Comparison of ENCODE assay signal across 18 cellular contexts in the genomic region with DNA sequence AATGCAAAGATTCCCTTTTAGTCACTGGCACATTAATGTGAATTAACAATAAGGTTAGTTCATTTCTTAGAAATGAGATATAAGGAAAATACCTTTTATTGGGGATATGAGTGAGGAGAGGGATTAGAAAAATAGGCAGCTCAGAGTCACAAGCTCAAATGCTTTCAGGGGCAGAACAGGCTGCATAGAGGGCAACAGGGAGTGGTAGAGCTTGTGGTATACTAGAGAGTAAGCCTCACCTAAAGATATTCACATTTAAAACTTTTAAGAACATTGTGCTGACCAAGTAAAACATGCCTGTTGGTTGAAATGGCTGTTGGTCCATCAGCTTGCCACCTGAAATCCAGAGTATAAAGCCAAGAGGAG. TPM values are rescaled to one million over a fixed set of nuclear protein-coding genes. Genes with fewer than 3 reads are reported as not detected.
DNase-seq lines count a peak whose midpoint lies in the region; ATAC-seq and TF ChIP-seq lines count a peak whose summit lies in the region.
"Had no signal": no experiment of that assay in that cellular context is flagged by ENCODE, and none has a peak within 500 bp of the region (broad histone marks: within the 10 kb centered on the region; RNA-seq: fewer than 3 reads in every experiment).

No MANE protein-coding gene starts in this region.

- peaks cover 21% of the 10 kb centered on the region for H3K27me3 Mint-ChIP-seq in activated T-cell treated with anti-CD3 and anti-CD28 coated beads, Interleukin-2, amount 50 U/mL, for 72 hours (ENCODE audit: low read depth)
- peaks cover 3% of the 10 kb centered on the region for H3K27me3 Mint-ChIP-seq in activated T-cell treated with anti-CD3 and anti-CD28 coated beads, Interleukin-2, amount 50 U/mL, for 24 hours
- H3K27me3 Mint-ChIP-seq in chondrocyte (ENCODE audit: low read depth): no peaks in the 10 kb centered on the region
- H3K27me3 Mint-ChIP-seq: central memory CD8-positive, alpha-beta T cell had no signal

- H3K4me3 ChIP-seq in mesodermal cell (ENCODE audit: extremely low read depth, insufficient read depth, low read length, poor library complexity, severe bottlenecking) (no peak overlapping the region), aorta (ENCODE audit: low read length in 2 of 2) (no peak overlapping the region), left lung (no peak overlapping the region), dorsolateral prefrontal cortex (no peak overlapping the region)

- TF ChIP-seq CTCF in chondrocyte (IDR thresholded peaks at IDR 0.05) (no peak), left lung (IDR thresholded peaks at IDR 0.05) (no peak), dorsolateral prefrontal cortex (IDR thresholded peaks at IDR 0.05 in 54 of 56, conservative IDR thresholded peaks at IDR 0.05 in 2 of 56; ENCODE audit: low read depth in 1 of 56, partially characterized antibody in 56 of 56) (no peak)

- no peaks in the 10 kb centered on the region for H3K27me3 ChIP-seq in aorta (ENCODE audit: control insufficient read depth in 1 of 2, insufficient read depth in 2 of 2, low read length in 1 of 2)
- no peaks in the 10 kb centered on the region for H3K27me3 ChIP-seq in left lung
- H3K27me3 ChIP-seq in dorsolateral prefrontal cortex: no peaks in the 10 kb centered on the region

- intact Hi-C loops in aorta (cut with DNase I): no loop called here
- intact Hi-C loops in left lung (cut with DNase I): no loop called here
- intact Hi-C loops in dorsolateral prefrontal cortex (cut with DNase I): no loop called here

- H3K4me1 Mint-ChIP-seq in activated T-cell treated with anti-CD3 and anti-CD28 coated beads, Interleukin-2, amount 50 U/mL, for 72 hours (ENCODE audit: low read depth): peaks cover 6% of the 10 kb centered on the region
- peaks cover 4% of the 10 kb centered on the region for H3K4me1 Mint-ChIP-seq in activated T-cell treated with anti-CD3 and anti-CD28 coated beads, Interleukin-2, amount 50 U/mL, for 24 hours (ENCODE audit: low read depth)
- H3K4me1 Mint-ChIP-seq in chondrocyte (ENCODE audit: low read depth): peaks cover 52% of the 10 kb centered on the region
- H3K4me1 Mint-ChIP-seq: activated naive CD8-positive, alpha-beta T cell treated with anti-CD3 and anti-CD28 coated beads, Interleukin-2, amount 50 U/mL, for 24 hours; central memory CD8-positive, alpha-beta T cell had no signal

- peak overlapping the region; percentile 41 for H3K27ac ChIP-seq in mesodermal cell (ENCODE audit: low read depth, low read length, severe bottlenecking)
- H3K27ac ChIP-seq in aorta (ENCODE audit: low read depth in 1 of 2, low read length in 2 of 2): peak overlapping the region; percentile 39 to 74
- H3K27ac ChIP-seq in left lung: peak overlapping the region in 1 of 2 donors; percentile 72
- H3K27ac ChIP-seq in dorsolateral prefrontal cortex: peak overlapping the region in 14 of 59 donors; percentile 5 to 70 (median 36)
- H3K27ac ChIP-seq: 22Rv1 had no signal

- ATAC-seq in activated T-cell treated with anti-CD3 and anti-CD28 coated beads, Interleukin-2, amount 50 U/mL, for 72 hours (replicated peaks in 1 of 2): peak in 1 of 2 donors; percentile 9
- ATAC-seq in aorta (ENCODE audit: low FRiP score): no peak
- no peak for ATAC-seq in left lung
- ATAC-seq: activated naive CD8-positive, alpha-beta T cell treated with anti-CD3 and anti-CD28 coated beads, Interleukin-2, amount 50 U/mL, for 24 hours; left colon; sciatic nerve had no signal

- H3K4me1 ChIP-seq in mesodermal cell (ENCODE audit: control insufficient read depth, insufficient read depth, low read length, poor library complexity, severe bottlenecking): peaks cover 9% of the 10 kb centered on the region
- H3K4me1 ChIP-seq in aorta (ENCODE audit: control insufficient read depth in 1 of 2, insufficient read depth in 2 of 2, low read length in 2 of 2): peaks cover 3 to 4% of the 10 kb centered on the region in 2 donors
- peaks cover 0 to 8% of the 10 kb centered on the region in 2 donors for H3K4me1 ChIP-seq in left lung

- H3K9me3 Mint-ChIP-seq in activated T-cell treated with anti-CD3 and anti-CD28 coated beads, Interleukin-2, amount 50 U/mL, for 72 hours: no peaks in the 10 kb centered on the region
- no peaks in the 10 kb centered on the region for H3K9me3 Mint-ChIP-seq in activated T-cell treated with anti-CD3 and anti-CD28 coated beads, Interleukin-2, amount 50 U/mL, for 24 hours
- H3K9me3 Mint-ChIP-seq in chondrocyte (ENCODE audit: low read depth): no peaks in the 10 kb centered on the region
- H3K9me3 Mint-ChIP-seq: activated naive CD8-positive, alpha-beta T cell treated with anti-CD3 and anti-CD28 coated beads, Interleukin-2, amount 50 U/mL, for 24 hours had no signal

- no peaks in the 10 kb centered on the region for H3K36me3 ChIP-seq in mesodermal cell (ENCODE audit: control insufficient read depth, insufficient read depth, low read length)
- no peaks in the 10 kb centered on the region for H3K36me3 ChIP-seq in aorta (ENCODE audit: control insufficient read depth in 1 of 2, insufficient read depth in 2 of 2, low read length in 1 of 2)
- H3K36me3 ChIP-seq in left lung: no peaks in the 10 kb centered on the region

- no peak for DNase-seq in activated T-cell treated with anti-CD3 and anti-CD28 coated beads, Interleukin-2, amount 50 U/mL, for 72 hours
- no peak for DNase-seq in activated T-cell treated with anti-CD3 and anti-CD28 coated beads, Interleukin-2, amount 50 U/mL, for 24 hours
- no peak for DNase-seq in chondrocyte (ENCODE audit: low spot score)
- DNase-seq in aorta: no peak
- no peak for DNase-seq in left lung
- DNase-seq in dorsolateral prefrontal cortex: no peak
- no peak for DNase-seq in NCI-H524 treated with DMSO at 0.1 percent for 48 hours (lab: John Stamatoyannopoulos, UW)
- DNase-seq: activated CD4-positive, alpha-beta T cell treated with anti-CD3 and anti-CD28 coated beads, Interleukin-2, amount 50 U/mL, for 48 hours; activated naive CD8-positive, alpha-beta T cell treated with anti-CD3 and anti-CD28 coated beads, Interleukin-2, amount 50 U/mL, for 24 hours; activated T-cell treated with anti-CD3 and anti-CD28 coated beads, Interleukin-2, amount 50 U/mL, for 1 hour; Karpas-422; left colon; NCI-H1105 treated with DMSO at 0.1 percent for 48 hours; NCI-H774 had no signal

- no peak overlapping the region for H3K4me3 Mint-ChIP-seq in activated T-cell treated with anti-CD3 and anti-CD28 coated beads, Interleukin-2, amount 50 U/mL, for 72 hours
- H3K4me3 Mint-ChIP-seq in activated T-cell treated with anti-CD3 and anti-CD28 coated beads, Interleukin-2, amount 50 U/mL, for 24 hours: no peak overlapping the region
- H3K4me3 Mint-ChIP-seq in chondrocyte (ENCODE audit: unreplicated experiment): peak overlapping the region; percentile 45
- H3K4me3 Mint-ChIP-seq: activated naive CD8-positive, alpha-beta T cell treated with anti-CD3 and anti-CD28 coated beads, Interleukin-2, amount 50 U/mL, for 24 hours; central memory CD8-positive, alpha-beta T cell had no signal

- no peaks in the 10 kb centered on the region for H3K9me3 ChIP-seq in mesodermal cell (ENCODE audit: control insufficient read depth, low read length)
- H3K9me3 ChIP-seq in aorta (ENCODE audit: control insufficient read depth, low read length): no peaks in the 10 kb centered on the region
- no peaks in the 10 kb centered on the region for H3K9me3 ChIP-seq in left lung

- H3K27ac Mint-ChIP-seq in activated T-cell treated with anti-CD3 and anti-CD28 coated beads, Interleukin-2, amount 50 U/mL, for 72 hours: peak overlapping the region; percentile 48
- no peak overlapping the region for H3K27ac Mint-ChIP-seq in activated T-cell treated with anti-CD3 and anti-CD28 coated beads, Interleukin-2, amount 50 U/mL, for 24 hours
- H3K27ac Mint-ChIP-seq in chondrocyte (ENCODE audit: unreplicated experiment): peak overlapping the region; percentile 94
- H3K27ac Mint-ChIP-seq: activated naive CD8-positive, alpha-beta T cell treated with anti-CD3 and anti-CD28 coated beads, Interleukin-2, amount 50 U/mL, for 24 hours had no signal

- H3K36me3 Mint-ChIP-seq in activated T-cell treated with anti-CD3 and anti-CD28 coated beads, Interleukin-2, amount 50 U/mL, for 72 hours (ENCODE audit: insufficient read depth in 2 of 2): no peaks in the 10 kb centered on the region
- no peaks in the 10 kb centered on the region for H3K36me3 Mint-ChIP-seq in activated T-cell treated with anti-CD3 and anti-CD28 coated beads, Interleukin-2, amount 50 U/mL, for 24 hours (ENCODE audit: low read depth)
- no peaks in the 10 kb centered on the region for H3K36me3 Mint-ChIP-seq in chondrocyte (ENCODE audit: low read depth)

RNA-seq across cellular contexts. Expression of gene ZNF474, which starts 34.7 kb away (rescaled TPM):
- total RNA-seq in activated T-cell treated with anti-CD3 and anti-CD28 coated beads, Interleukin-2, amount 50 U/mL, for 72 hours: under 1 TPM in 1 of 2 donors, not detected in 1; 0.12 TPM
- total RNA-seq in chondrocyte (0.25 to 1.2 TPM (median 0.33 TPM) in 3 replicates), aorta (under 1 TPM; 0.52 to 0.75 TPM), left lung (1 to 10 TPM in 1 of 2 donors, not detected in 1; 2.0 TPM), dorsolateral prefrontal cortex (1 to 10 TPM in 26 of 120 experiments, under 1 TPM in 78, not detected in 16; 0.22 to 3.0 (median 0.65) TPM)
- polyA plus RNA-seq in mesodermal cell (2013, experiment 1 of 2): 0.63 TPM
- 0.56 TPM for polyA plus RNA-seq in mesodermal cell (2013, experiment 2 of 2)
- polyA plus RNA-seq in aorta: under 1 TPM in 1 of 2 donors, not detected in 1; 0.08 TPM
- total RNA-seq: left colon had no signal
